In genomic region chr9:37262410-37262809, GRCh38 we compare ENCODE assay signal across 9 cellular contexts.
DNase-seq lines count a peak whose midpoint lies in the region; ATAC-seq and TF ChIP-seq lines count a peak whose summit lies in the region.
"Had no signal": no experiment of that assay in that cellular context is flagged by ENCODE, and none has a peak within 500 bp of the region (broad histone marks: within the 10 kb centered on the region; RNA-seq: fewer than 3 reads in every experiment).

No MANE protein-coding gene starts in this region.

- in situ Hi-C loops in mammary epithelial cell (cut with MboI; ENCODE audit: low sequenced_read_pairs in 2 of 2) = loop anchor here in 1 of 2 donors (25.0 kb wide), 1 partner anchor 375 kb away; no protein-coding TSS in a partner anchor

- H3K27ac ChIP-seq in Karpas-422 (ENCODE audit: low read length) (peak overlapping the region; percentile 8; the same call in 1 of the 2 replicates), mammary epithelial cell (ENCODE audit: insufficient read depth, low read depth, low read length) (no peak overlapping the region)

- H3K4me3 ChIP-seq in Karpas-422 (ENCODE audit: low read length) (no peak overlapping the region), mammary epithelial cell (replicated peaks in 1 of 3; ENCODE audit: insufficient read depth in 1 of 3, low read depth in 2 of 3, low read length in 3 of 3) (no peak overlapping the region)

- DNase-seq in COR-L47 (lab: John Stamatoyannopoulos, UW) = peak; percentile 12
- no peak for DNase-seq in Karpas-422
- peak; percentile 2 for DNase-seq in mammary epithelial cell
- peak; percentile 53 for DNase-seq in midbrain (lab: John Stamatoyannopoulos, UW)
- DNase-seq in mesenteric fat pad (ENCODE audit: low spot score) = no peak
- no peak for DNase-seq in NCI-H1105 treated with DMSO at 0.1 percent for 48 hours (lab: John Stamatoyannopoulos, UW)
- no peak for DNase-seq in GOT3 (lab: John Stamatoyannopoulos, UW)
- DNase-seq: NCI-H2029 had no signal

- peaks cover 82% of the 10 kb centered on the region for H3K79me2 ChIP-seq in Karpas-422 (ENCODE audit: low read length)
- no peaks in the 10 kb centered on the region for H3K79me2 ChIP-seq in mammary epithelial cell (ENCODE audit: insufficient read depth, low read length)

- H3K36me3 ChIP-seq in Karpas-422 (ENCODE audit: insufficient read depth, low read length) (no peaks in the 10 kb centered on the region), mammary epithelial cell (ENCODE audit: insufficient read depth, low read length) (no peaks in the 10 kb centered on the region)

- H3K4me1 ChIP-seq in Karpas-422 (ENCODE audit: low read length) (peaks cover 34% of the 10 kb centered on the region), mammary epithelial cell (ENCODE audit: insufficient read depth, low read length) (no peaks in the 10 kb centered on the region)

- H4K20me1 ChIP-seq in Karpas-422 (ENCODE audit: insufficient read depth, low read depth, low read length) = no peaks in the 10 kb centered on the region
- no peaks in the 10 kb centered on the region for H4K20me1 ChIP-seq in mammary epithelial cell (ENCODE audit: insufficient read depth, low read length)

- H3K9ac ChIP-seq in Karpas-422 (ENCODE audit: low read length) = no peak overlapping the region
- no peak overlapping the region for H3K9ac ChIP-seq in mammary epithelial cell (ENCODE audit: insufficient read depth, low read length)

- peak; percentile 28 to 52 for TF ChIP-seq CTCF in mammary epithelial cell (conservative IDR thresholded peaks at IDR 0.05 in 1 of 2, IDR thresholded peaks at IDR 0.05 in 1 of 2; ENCODE audit: extremely low read depth in 1 of 2, insufficient read depth in 1 of 2, low read depth in 1 of 2, low read length in 2 of 2)

- no peak for ATAC-seq in HG03135 (IDR thresholded peaks at IDR 0.05; ENCODE audit: unreplicated experiment)

- H3K9me3 ChIP-seq in Karpas-422 (ENCODE audit: low read length) (no peaks in the 10 kb centered on the region), mammary epithelial cell (replicated peaks; ENCODE audit: insufficient read depth, low read length) (no peaks in the 10 kb centered on the region)

- intact Hi-C loops in mammary epithelial cell (cut with micrococcal nuclease) = loop anchor here (1.0 kb wide), 1 partner anchor 266 kb away; no protein-coding TSS in a partner anchor

- BruUV-seq in mammary epithelial cell (replicated peaks; lab: Mats Ljungman, UMichigan) = no TSS peak

- no peaks in the 10 kb centered on the region for H3K9me2 ChIP-seq in Karpas-422 (replicated peaks; ENCODE audit: insufficient read depth, low read length)

- 67% methylated on average over 4 of the region's 4 CpGs for WGBS in mammary epithelial cell (ENCODE audit: low coverage, missing lambda C conversion rate)

- no peak overlapping the region for H2AFZ ChIP-seq in Karpas-422 (ENCODE audit: low read length)
- H2AFZ ChIP-seq in mammary epithelial cell (ENCODE audit: low read depth, low read length) = no peak overlapping the region

- CTCF ChIA-PET in mammary epithelial cell (lab: Charles Lee; ENCODE audit: low non-redundant PET) = no interaction called here

- H3K4me2 ChIP-seq in Karpas-422 (ENCODE audit: low read depth, low read length, poor library complexity, severe bottlenecking) = no peak overlapping the region
- H3K4me2 ChIP-seq in mammary epithelial cell (ENCODE audit: insufficient read depth, low read depth, low read length) = no peak overlapping the region

- dilution Hi-C loops in mammary epithelial cell (cut with HindIII; ENCODE audit: low sequenced_read_pairs) = no loop called here

- H3K27me3 ChIP-seq in Karpas-422 (ENCODE audit: low read length) (no peaks in the 10 kb centered on the region), mammary epithelial cell (ENCODE audit: insufficient read depth, low read length) (no peaks in the 10 kb centered on the region)

Comparison
In these comparisons a context has a peak if more than half of its experiments do, and no peak if none do; other contexts are left out.
1. DNase-seq: peak in COR-L47 (single experiment), mammary epithelial cell (single experiment) and midbrain (single experiment); none in Karpas-422 (single experiment), mesenteric fat pad (single experiment), NCI-H1105 treated with DMSO at 0.1 percent for 48 hours (single experiment) and GOT3 (single experiment).